Comparison of ENCODE assay signal across 34 cellular contexts in genomic region chr2:130954873-130955272, GRCh38.
DNase-seq lines count a peak whose midpoint lies in the region; ATAC-seq, FAIRE-seq and TF ChIP-seq lines count a peak whose summit lies in the region.
"Had no signal": no experiment of that assay in that cellular context is flagged by ENCODE, and none has a peak within 500 bp of the region (broad histone marks: within the 10 kb centered on the region; RNA-seq: fewer than 3 reads in every experiment).

No MANE protein-coding gene starts in this region.

- H3F3A ChIP-seq in SK-N-SH (replicated peaks; ENCODE audit: insufficient read depth), result no peaks in the 10 kb centered on the region

- in situ Hi-C loops in HepG2 (cut with HindIII; ENCODE audit: extremely low pct_ligation_motif_present, low pct_unique_long_range_greater_than_20kb), result no loop called here
- in situ Hi-C loops in K562 (cut with MboI), result no loop called here

- H3K9me3 ChIP-seq in SK-N-SH, result no peaks in the 10 kb centered on the region; the same call in 1 of the 2 replicates
- H3K9me3 ChIP-seq in HepG2 (ENCODE audit: low read length), result peaks cover 16% of the 10 kb centered on the region; the same call in 1 of the 2 replicates
- no peaks in the 10 kb centered on the region for H3K9me3 ChIP-seq in right lobe of liver
- H3K9me3 ChIP-seq in HEK293 (ENCODE audit: control insufficient read depth, insufficient read depth, low read depth, low read length), result no peaks in the 10 kb centered on the region; the same call in 1 of the 2 replicates
- no peaks in the 10 kb centered on the region; the same call in 1 of the 2 replicates for H3K9me3 ChIP-seq in K562 (replicated peaks; ENCODE audit: control insufficient read depth, insufficient read depth, low read depth, low read length)
- H3K9me3 ChIP-seq: BE2C had no signal

- no peak for DNase-seq in SK-N-SH
- no peak for DNase-seq in HepG2 (ENCODE audit: low spot score)
- DNase-seq in right lobe of liver, result no peak
- no peak for DNase-seq in K562 (ENCODE audit: extremely low read depth in 1 of 4, low spot score in 3 of 4)
- DNase-seq in EL, result no peak
- DNase-seq in SKM-1 treated with dmso at 0.1 percent for 144 hours (lab: John Stamatoyannopoulos, UW; ENCODE audit: unreplicated experiment), result no peak
- DNase-seq: 8988T; ACHN; AML-193; BE2C; C1 segment of cervical spinal cord; Caco-2; Calu3; CD4-positive, alpha-beta memory T cell; CD4-positive, alpha-beta T cell; CD4-positive, CD25-positive, alpha-beta regulatory T cell; CD8-positive, alpha-beta memory T cell; CD8-positive, alpha-beta T cell; COR-L47; DMS 273 treated with DMSO at 0.1 percent for 48 hours; DMS153; DMS53; DMS79; DMS79 treated with DMSO at 0.1 percent for 48 hours; DND-41 had no signal

- H3K4me2 ChIP-seq in SK-N-SH (no peak overlapping the region), HepG2 (ENCODE audit: low read depth, low read length) (no peak overlapping the region), K562 (ENCODE audit: insufficient read depth, low read length) (no peak overlapping the region)
- H3K4me2 ChIP-seq: A549; BLaER1; BLaER1 treated with 17β-estradiol and CSF1 and Interleukin-3, amounts not matched to agents 10 nM and 100 nM had no signal

- no peak overlapping the region for H3K4me3 ChIP-seq in SK-N-SH (ENCODE audit: low read depth in 2 of 2, low read length in 1 of 2)
- H3K4me3 ChIP-seq in HepG2 (replicated peaks in 1 of 3; ENCODE audit: insufficient read depth in 1 of 3, low read depth in 2 of 3, low read length in 3 of 3), result no peak overlapping the region
- no peak overlapping the region for H3K4me3 ChIP-seq in right lobe of liver
- H3K4me3 ChIP-seq in HEK293 (ENCODE audit: low read depth, low read length), result no peak overlapping the region
- H3K4me3 ChIP-seq in K562, result no peak overlapping the region
- H3K4me3 ChIP-seq: A549; BLaER1; BLaER1 treated with 17β-estradiol and CSF1 and Interleukin-3, amounts not matched to agents 10 nM and 100 nM had no signal

- H4K20me1 ChIP-seq in SK-N-SH (ENCODE audit: insufficient read depth), result no peaks in the 10 kb centered on the region
- no peaks in the 10 kb centered on the region for H4K20me1 ChIP-seq in HepG2 (ENCODE audit: insufficient read depth, low read length)
- no peaks in the 10 kb centered on the region for H4K20me1 ChIP-seq in K562 (replicated peaks; ENCODE audit: control insufficient read depth, insufficient read depth, low read length)
- H4K20me1 ChIP-seq: BLaER1; BLaER1 treated with 17β-estradiol and CSF1 and Interleukin-3, amounts not matched to agents 10 nM and 100 nM had no signal

- H3K9ac ChIP-seq in SK-N-SH (no peak overlapping the region), HepG2 (ENCODE audit: insufficient read depth, low read depth, low read length) (no peak overlapping the region), K562 (ENCODE audit: insufficient read depth in 1 of 2, low read depth in 2 of 2, low read length in 2 of 2) (no peak overlapping the region)
- H3K9ac ChIP-seq: BLaER1; BLaER1 treated with 17β-estradiol and CSF1 and Interleukin-3, amounts not matched to agents 10 nM and 100 nM had no signal

- BruUV-seq in HepG2 (replicated peaks; lab: Mats Ljungman, UMichigan) (no TSS peak), K562 (replicated peaks; lab: Mats Ljungman, UMichigan) (no TSS peak)

- TF ChIP-seq EP300 in SK-N-SH (IDR thresholded peaks at IDR 0.05; ENCODE audit: borderline replicate concordance in 1 of 2, low read depth in 1 of 2, low read length in 1 of 2), result no peak
- no peak for TF ChIP-seq EP300 in HepG2 (IDR thresholded peaks at IDR 0.05; ENCODE audit: low read depth in 2 of 2, low read length in 2 of 2)
- TF ChIP-seq EP300 in HepG2 (CRISPR knock-in tag; IDR thresholded peaks at IDR 0.05; ENCODE audit: borderline replicate concordance), result no peak
- no peak for TF ChIP-seq EP300 in K562 (IDR thresholded peaks at IDR 0.05; ENCODE audit: low read length)

- TF ChIP-seq POLR2A in HepG2 (IDR thresholded peaks at IDR 0.05; ENCODE audit: insufficient read depth in 1 of 2, low read depth in 2 of 2, low read length in 2 of 2) (no peak), right lobe of liver (IDR thresholded peaks at IDR 0.05) (no peak), K562 (conservative IDR thresholded peaks at IDR 0.05) (no peak)

- no peak overlapping the region for H3K27ac ChIP-seq in SK-N-SH (ENCODE audit: low read depth in 2 of 2, low read length in 1 of 2)
- H3K27ac ChIP-seq in HepG2 (ENCODE audit: extremely low read length, insufficient read depth, low read length), result no peak overlapping the region
- no peak overlapping the region for H3K27ac ChIP-seq in right lobe of liver
- H3K27ac ChIP-seq in HEK293 (ENCODE audit: extremely low read depth, low read depth, low read length), result no peak overlapping the region
- no peak overlapping the region for H3K27ac ChIP-seq in K562 (ENCODE audit: extremely low read depth, low read depth, low read length)
- H3K27ac ChIP-seq: 22Rv1; A549; BLaER1; BLaER1 treated with 17β-estradiol and CSF1 and Interleukin-3, amounts not matched to agents 10 nM and 100 nM; C4-2B had no signal

- CTCF ChIA-PET in SK-N-SH (lab: Yijun Ruan, JAX) (no interaction called here), HepG2 (lab: Yijun Ruan, JAX; ENCODE audit: low intra/inter-chr PET ratio, low total read pairs) (no interaction called here), HEK293 (lab: Yijun Ruan, JAX) (no interaction called here), K562 (lab: Yijun Ruan, JAX; ENCODE audit: low intra/inter-chr PET ratio) (no interaction called here)

- POLR2A ChIA-PET in SK-N-SH (lab: Yijun Ruan, JAX) (no interaction called here), HepG2 (lab: Yijun Ruan, JAX) (no interaction called here), HEK293 (lab: Yijun Ruan, JAX) (no interaction called here), K562 (lab: Yijun Ruan, JAX) (interaction anchor here (0.9 kb wide), 1 partner anchor 8 kb away, joined by 5 read pairs; no protein-coding TSS in a partner anchor)

- TF ChIP-seq RAD21 in SK-N-SH (IDR thresholded peaks at IDR 0.05; ENCODE audit: low read length) (no peak), HepG2 (CRISPR knock-in tag; IDR thresholded peaks at IDR 0.05) (no peak), K562 (CRISPR knock-in tag; conservative IDR thresholded peaks at IDR 0.05 in 1 of 2, IDR thresholded peaks at IDR 0.05 in 1 of 2) (no peak)

- TF ChIP-seq CTCF in SK-N-SH (IDR thresholded peaks at IDR 0.05) (no peak), HepG2 (CRISPR knock-in tag; IDR thresholded peaks at IDR 0.05) (no peak), right lobe of liver (IDR thresholded peaks at IDR 0.05) (no peak), HEK293 (tag by site-specific recombination; IDR thresholded peaks at IDR 0.05) (no peak), K562 (IDR thresholded peaks at IDR 0.05 in 2 of 3, conservative IDR thresholded peaks at IDR 0.05 in 1 of 3; ENCODE audit: insufficient read depth in 2 of 3, low read depth in 1 of 3, low read length in 3 of 3) (no peak)

- H3K79me2 ChIP-seq in SK-N-SH (ENCODE audit: insufficient read depth), result no peaks in the 10 kb centered on the region
- no peaks in the 10 kb centered on the region for H3K79me2 ChIP-seq in HepG2 (ENCODE audit: insufficient read depth, low read length)
- H3K79me2 ChIP-seq in K562 (ENCODE audit: control insufficient read depth, insufficient read depth, low read length), result no peaks in the 10 kb centered on the region

- 4% methylated on average over 1 of the region's 1 CpG for WGBS in SK-N-SH (ENCODE audit: low lambda C conversion rate)
- WGBS in HepG2 (ENCODE audit: low lambda C conversion rate), result 26% methylated on average over 1 of the region's 1 CpG
- 67% methylated on average over 1 of the region's 1 CpG for WGBS in right lobe of liver (ENCODE audit: insufficient coverage, low coverage, low lambda C conversion rate, missing lambda C conversion rate)
- WGBS in K562 (ENCODE audit: insufficient coverage, low coverage, missing lambda C conversion rate), result 0% methylated on average over 1 of the region's 1 CpG

- H3K4me1 ChIP-seq in SK-N-SH (ENCODE audit: control insufficient read depth in 1 of 2, insufficient read depth in 2 of 2, low read depth in 1 of 2, low read length in 1 of 2) (no peaks in the 10 kb centered on the region), HepG2 (ENCODE audit: insufficient read depth, low read length) (no peaks in the 10 kb centered on the region), right lobe of liver (no peaks in the 10 kb centered on the region), HEK293 (ENCODE audit: control insufficient read depth, insufficient read depth, low read length) (no peaks in the 10 kb centered on the region), K562 (replicated peaks in 1 of 2; ENCODE audit: control insufficient read depth in 2 of 2, insufficient read depth in 2 of 2, low read length in 2 of 2) (no peaks in the 10 kb centered on the region)
- H3K4me1 ChIP-seq: A549, BE2C, Caco-2 had no signal

- FAIRE-seq in HepG2 (lab: Jason Lieb, UNC) (no peak), K562 (lab: Jason Lieb, UNC) (no peak)
- FAIRE-seq: A204.1, A549, D721Med had no signal

- ATAC-seq in SK-N-SH treated with all-trans-retinoic acid at 6 μM for 48 hours, result no peak
- no peak for ATAC-seq in HepG2
- no peak for ATAC-seq in right lobe of liver
- no peak for ATAC-seq in K562
- ATAC-seq: A549; CD8-positive, alpha-beta T cell had no signal

- H3K9me2 ChIP-seq in SK-N-SH, result no peaks in the 10 kb centered on the region

- H3K27me3 ChIP-seq in SK-N-SH (ENCODE audit: insufficient read depth) (no peaks in the 10 kb centered on the region), HepG2 (ENCODE audit: control insufficient read depth in 1 of 2, insufficient read depth in 2 of 2, low read length in 2 of 2) (peaks cover 0 to 4% of the 10 kb centered on the region in 2 experiments; a peak in 1 of 5 replicates), right lobe of liver (no peaks in the 10 kb centered on the region), K562 (ENCODE audit: control insufficient read depth in 2 of 2, insufficient read depth in 2 of 2, low read length in 2 of 2) (no peaks in the 10 kb centered on the region)
- H3K27me3 ChIP-seq: BE2C; BLaER1; BLaER1 treated with 17β-estradiol and CSF1 and Interleukin-3, amounts not matched to agents 10 nM and 100 nM had no signal

- H2AFZ ChIP-seq in SK-N-SH (ENCODE audit: low read depth) (no peak overlapping the region), HepG2 (ENCODE audit: low read length) (no peak overlapping the region), K562 (ENCODE audit: low read depth, low read length) (no peak overlapping the region)

- no peaks in the 10 kb centered on the region for H3K9me1 ChIP-seq in K562 (ENCODE audit: control insufficient read depth, insufficient read depth, low read length)

- intact Hi-C loops in HepG2 (cut with micrococcal nuclease; ENCODE audit: unreplicated experiment), result no loop called here
- intact Hi-C loops in right lobe of liver (cut with DNase I), result no loop called here
- intact Hi-C loops in K562 (cut with micrococcal nuclease), result no loop called here

- H3K36me3 ChIP-seq in SK-N-SH (replicated peaks in 1 of 2; ENCODE audit: control insufficient read depth in 1 of 2, insufficient read depth in 2 of 2, low read length in 1 of 2), result no peaks in the 10 kb centered on the region
- no peaks in the 10 kb centered on the region for H3K36me3 ChIP-seq in HepG2 (replicated peaks in 1 of 2; ENCODE audit: control insufficient read depth in 1 of 2, insufficient read depth in 2 of 2, low read length in 2 of 2)
- H3K36me3 ChIP-seq in right lobe of liver, result no peaks in the 10 kb centered on the region
- H3K36me3 ChIP-seq in HEK293 (ENCODE audit: control insufficient read depth in 2 of 2, insufficient read depth in 1 of 2, low read length in 2 of 2), result no peaks in the 10 kb centered on the region
- no peaks in the 10 kb centered on the region for H3K36me3 ChIP-seq in K562 (ENCODE audit: control insufficient read depth, insufficient read depth, low read length)
- H3K36me3 ChIP-seq: BE2C; BLaER1; BLaER1 treated with 17β-estradiol and CSF1 and Interleukin-3, amounts not matched to agents 10 nM and 100 nM had no signal
